14 cellular contexts compared by ENCODE assay signal in genomic region chr14:31787377-31787776, GRCh38.
DNase-seq lines count a peak whose midpoint lies in the region; ATAC-seq and TF ChIP-seq lines count a peak whose summit lies in the region.
"Had no signal": no experiment of that assay in that cellular context is flagged by ENCODE, and none has a peak within 500 bp of the region (broad histone marks: within the 10 kb centered on the region; RNA-seq: fewer than 3 reads in every experiment).

No MANE protein-coding gene starts in this region.

- intact Hi-C loops in PC-3 (cut with micrococcal nuclease): no loop called here

- peak; percentile 56; the same call in 1 of the 2 replicates for ATAC-seq in PC-3
- peak; percentile 65 for ATAC-seq in foreskin keratinocyte
- ATAC-seq in HG02884 (IDR thresholded peaks at IDR 0.05; ENCODE audit: unreplicated experiment): no peak
- no peak for ATAC-seq in GM21529 (IDR thresholded peaks at IDR 0.05; ENCODE audit: unreplicated experiment)
- ATAC-seq: lower lobe of right lung had no signal

- H4K20me1 ChIP-seq in PC-3 (ENCODE audit: low read length): no peaks in the 10 kb centered on the region

- H3K4me1 ChIP-seq in PC-3 (ENCODE audit: insufficient read depth, low read length): peaks cover 8% of the 10 kb centered on the region
- H3K4me1 ChIP-seq in foreskin keratinocyte: no peaks in the 10 kb centered on the region
- H3K4me1 ChIP-seq: lower lobe of right lung had no signal

- TF ChIP-seq CTCF in PC-3 (conservative IDR thresholded peaks at IDR 0.05; ENCODE audit: low read depth, low read length) (peak; percentile 49; the same call in 1 of the 2 replicates), foreskin keratinocyte (conservative IDR thresholded peaks at IDR 0.05) (peak; percentile 56), type B pancreatic cell (conservative IDR thresholded peaks at IDR 0.05) (peak; percentile 37)

- H3K9me3 ChIP-seq in PC-3 (ENCODE audit: low read length): no peaks in the 10 kb centered on the region
- H3K9me3 ChIP-seq: lower lobe of right lung had no signal

- no peak overlapping the region for H2AFZ ChIP-seq in PC-3 (ENCODE audit: low read length)

- H3K4me1 Mint-ChIP-seq in type B pancreatic cell (ENCODE audit: unreplicated experiment): no peaks in the 10 kb centered on the region
- no peaks in the 10 kb centered on the region for H3K4me1 Mint-ChIP-seq in activated naive CD4-positive, alpha-beta T cell treated with anti-CD3 and anti-CD28 coated beads, Interleukin-2, amount 10 ng/mL, durations not matched to agents 7 days and 5 days

- no peaks in the 10 kb centered on the region for H3F3A ChIP-seq in PC-3 (ENCODE audit: low read length, unreplicated experiment)

- H3K9me3 Mint-ChIP-seq in type B pancreatic cell: no peaks in the 10 kb centered on the region
- H3K9me3 Mint-ChIP-seq in activated naive CD4-positive, alpha-beta T cell treated with anti-CD3 and anti-CD28 coated beads, Interleukin-2, amount 10 ng/mL, durations not matched to agents 7 days and 5 days: peaks cover 3% of the 10 kb centered on the region

- CTCF ChIA-PET in PC-3 (lab: Charles Lee): no interaction called here
- CTCF ChIA-PET in activated naive CD4-positive, alpha-beta T cell treated with anti-CD3 and anti-CD28 coated beads, Interleukin-2, amount 10 ng/mL, durations not matched to agents 7 days and 5 days (lab: Charles Lee): no interaction called here

- no peak overlapping the region for H3K27ac Mint-ChIP-seq in type B pancreatic cell
- no peak overlapping the region for H3K27ac Mint-ChIP-seq in activated naive CD4-positive, alpha-beta T cell treated with anti-CD3 and anti-CD28 coated beads, Interleukin-2, amount 10 ng/mL, durations not matched to agents 7 days and 5 days

- no peak overlapping the region for H3K27ac ChIP-seq in PC-3 (ENCODE audit: low read length)
- no peak overlapping the region for H3K27ac ChIP-seq in foreskin keratinocyte
- H3K27ac ChIP-seq: lower lobe of right lung had no signal

- no peaks in the 10 kb centered on the region for H3K27me3 Mint-ChIP-seq in type B pancreatic cell
- H3K27me3 Mint-ChIP-seq in activated naive CD4-positive, alpha-beta T cell treated with anti-CD3 and anti-CD28 coated beads, Interleukin-2, amount 10 ng/mL, durations not matched to agents 7 days and 5 days: no peaks in the 10 kb centered on the region

- BruUV-seq in PC-3 (replicated peaks; lab: Mats Ljungman, UMichigan): no TSS peak

- no peaks in the 10 kb centered on the region for H3K9me2 ChIP-seq in PC-3 (replicated peaks; ENCODE audit: low read length)

- no peaks in the 10 kb centered on the region for H3K36me3 Mint-ChIP-seq in type B pancreatic cell
- no peaks in the 10 kb centered on the region for H3K36me3 Mint-ChIP-seq in activated naive CD4-positive, alpha-beta T cell treated with anti-CD3 and anti-CD28 coated beads, Interleukin-2, amount 10 ng/mL, durations not matched to agents 7 days and 5 days

- POLR2A ChIA-PET in PC-3 (lab: Charles Lee; ENCODE audit: unreplicated experiment): no interaction called here

- no peaks in the 10 kb centered on the region for H3K79me2 ChIP-seq in PC-3 (ENCODE audit: low read length)

- no peak overlapping the region for H3K4me3 Mint-ChIP-seq in type B pancreatic cell
- H3K4me3 Mint-ChIP-seq in activated naive CD4-positive, alpha-beta T cell treated with anti-CD3 and anti-CD28 coated beads, Interleukin-2, amount 10 ng/mL, durations not matched to agents 7 days and 5 days: no peak overlapping the region

- H3K27me3 ChIP-seq in PC-3 (ENCODE audit: low read length) (no peaks in the 10 kb centered on the region), foreskin keratinocyte (no peaks in the 10 kb centered on the region)

- no peak overlapping the region for H3K4me3 ChIP-seq in PC-3 (ENCODE audit: low read length)
- H3K4me3 ChIP-seq: lower lobe of right lung had no signal

- no peak overlapping the region for H3K9ac ChIP-seq in PC-3 (ENCODE audit: low read length)

- H3K4me2 ChIP-seq in PC-3 (ENCODE audit: low read length): no peak overlapping the region

- 0 out of 2 replicates have a peak, but pooled peaks cover 3% of the 10 kb centered on the region for H3K36me3 ChIP-seq in PC-3 (ENCODE audit: low read depth, low read length)
- H3K36me3 ChIP-seq: lower lobe of right lung had no signal

- DNase-seq in DMS53 (lab: John Stamatoyannopoulos, UW): peak; percentile 46
- no peak for DNase-seq in DMS53 treated with DMSO at 0.1 percent for 48 hours (lab: John Stamatoyannopoulos, UW; ENCODE audit: unreplicated experiment)
- peak; percentile 57 for DNase-seq in PC-3
- DNase-seq in foreskin keratinocyte: peak in 1 of 2 donors; percentile 20
- DNase-seq in type B pancreatic cell (ENCODE audit: extremely low spot score, unreplicated experiment): no peak
- DNase-seq in activated naive CD4-positive, alpha-beta T cell treated with anti-CD3 and anti-CD28 coated beads, Interleukin-2, amount 10 ng/mL, durations not matched to agents 7 days and 5 days: no peak
- DNase-seq: 8988T; effector CD8-positive, alpha-beta T cell; lower lobe of right lung; NCI-H1417; NCI-H524; T-helper 2 cell had no signal

Comparison
In these comparisons a context has a peak if more than half of its experiments do, and no peak if none do; other contexts are left out.
1. DNase-seq: peak in DMS53 (single experiment) and PC-3 (single experiment); none in DMS53 treated with DMSO at 0.1 percent for 48 hours (single experiment), type B pancreatic cell (single experiment) and activated naive CD4-positive, alpha-beta T cell treated with anti-CD3 and anti-CD28 coated beads, Interleukin-2, amount 10 ng/mL, durations not matched to agents 7 days and 5 days (single experiment).
2. ATAC-seq: peak in PC-3 (single experiment) and foreskin keratinocyte (single experiment); none in HG02884 (single experiment) and GM21529 (single experiment).
3. Peak in every context shown above with its lines, with median percentiles within 50 percentile points of each other: CTCF ChIP-seq.